ENCODE assay signal across 6 cellular contexts in genomic region chr5:181205402-181205734, GRCh38. TPM values are rescaled to one million over a fixed set of nuclear protein-coding genes. Genes with fewer than 3 reads are reported as not detected.
DNase-seq lines count a peak whose midpoint lies in the region; ATAC-seq and TF ChIP-seq lines count a peak whose summit lies in the region.

No MANE protein-coding gene starts in this region.

- 4 to 5% methylated on average over 15 to 24 of the region's 26 CpGs for WGBS in body of pancreas, 2 donors

- H3K9me3 ChIP-seq in body of pancreas: no peaks in the 10 kb centered on the region

- peaks cover 16% of the 10 kb centered on the region for H3K36me3 Mint-ChIP-seq in natural killer cell treated with Interleukin-12 subunit alpha and Interleukin-12 subunit beta and Interleukin-15 and Interleukin-18, amount 100 ng/mL, for 72 hours

- TF ChIP-seq POLR2A in body of pancreas (IDR thresholded peaks at IDR 0.05): no peak

- H3K9me3 Mint-ChIP-seq in natural killer cell treated with Interleukin-12 subunit alpha and Interleukin-12 subunit beta and Interleukin-15 and Interleukin-18, amount 100 ng/mL, for 72 hours: no peaks in the 10 kb centered on the region

- peak overlapping the region; percentile 98 for H3K4me3 Mint-ChIP-seq in natural killer cell treated with Interleukin-12 subunit alpha and Interleukin-12 subunit beta and Interleukin-15 and Interleukin-18, amount 100 ng/mL, for 72 hours

- H3K36me3 ChIP-seq in body of pancreas (replicated peaks in 1 of 2; ENCODE audit: insufficient read depth in 1 of 2, low read depth in 2 of 2): no peaks in the 10 kb centered on the region

- H3K4me1 Mint-ChIP-seq in natural killer cell treated with Interleukin-12 subunit alpha and Interleukin-12 subunit beta and Interleukin-15 and Interleukin-18, amount 100 ng/mL, for 72 hours (ENCODE audit: low read depth in 2 of 2): peaks cover 35 to 36% of the 10 kb centered on the region in 2 donors

- H3K27ac ChIP-seq in body of pancreas: peak overlapping the region in 3 of 4 donors; percentile 11 to 41 (median 18)

- H3K27me3 Mint-ChIP-seq in natural killer cell treated with Interleukin-12 subunit alpha and Interleukin-12 subunit beta and Interleukin-15 and Interleukin-18, amount 100 ng/mL, for 72 hours: peaks cover 14 to 30% of the 10 kb centered on the region in 2 donors

- TF ChIP-seq CTCF in GM12865 (IDR thresholded peaks at IDR 0.05; ENCODE audit: insufficient read depth, low read depth, low read length, missing control alignments) (no peak), body of pancreas (IDR thresholded peaks at IDR 0.05) (no peak)

- no peak for DNase-seq in GM12865 (ENCODE audit: low read depth)
- no peak for DNase-seq in body of pancreas
- no peak for DNase-seq in natural killer cell treated with Interleukin-12 subunit alpha and Interleukin-12 subunit beta and Interleukin-15 and Interleukin-18, amount 100 ng/mL, for 72 hours (ENCODE audit: low spot score)
- DNase-seq in COLO829 (ENCODE audit: low spot score): no peak

- H3K27me3 ChIP-seq in body of pancreas: no peaks in the 10 kb centered on the region

- H3K4me1 ChIP-seq in body of pancreas: peaks cover 42% of the 10 kb centered on the region

- ATAC-seq in body of pancreas: no peak
- ATAC-seq in natural killer cell treated with Interleukin-12 subunit alpha and Interleukin-12 subunit beta and Interleukin-15 and Interleukin-18, amount 100 ng/mL, for 72 hours: no peak
- no peak for ATAC-seq in GM19328 (IDR thresholded peaks at IDR 0.05; ENCODE audit: unreplicated experiment)
- ATAC-seq in GM19395 (IDR thresholded peaks at IDR 0.05; ENCODE audit: unreplicated experiment): no peak

- H3K27ac Mint-ChIP-seq in natural killer cell treated with Interleukin-12 subunit alpha and Interleukin-12 subunit beta and Interleukin-15 and Interleukin-18, amount 100 ng/mL, for 72 hours: peak overlapping the region; percentile 94 to 96

- peak overlapping the region; percentile 52 for H3K4me3 ChIP-seq in GM12865 (ENCODE audit: low read depth, low read length)
- peak overlapping the region; percentile 16 to 49 for H3K4me3 ChIP-seq in body of pancreas

- intact Hi-C loops in body of pancreas (cut with DNase I): no loop called here

RNA-seq across cellular contexts. Expression of gene TRIM7, which starts 0.4 kb away (rescaled TPM):
- 10 to 100 TPM; 11.5 to 17.9 TPM for total RNA-seq in body of pancreas
- 1 to 10 TPM in 1 of 2 donors, not detected in 1; 1.3 TPM for total RNA-seq in natural killer cell treated with Interleukin-12 subunit alpha and Interleukin-12 subunit beta and Interleukin-15 and Interleukin-18, amount 100 ng/mL, for 72 hours

RNA-seq across cellular contexts. Expression of gene TRIM41, which starts 17.7 kb away (rescaled TPM):
- total RNA-seq in body of pancreas: 10 to 100 TPM; 12.5 to 15.2 TPM
- total RNA-seq in natural killer cell treated with Interleukin-12 subunit alpha and Interleukin-12 subunit beta and Interleukin-15 and Interleukin-18, amount 100 ng/mL, for 72 hours: 10 to 100 TPM; 29.5 to 50.6 TPM

RNA-seq across cellular contexts. Expression of gene RACK1, which starts 38.3 kb away (rescaled TPM):
- total RNA-seq in body of pancreas: 1,000 to 10,000 TPM; 1,136 to 1,977 TPM
- total RNA-seq in natural killer cell treated with Interleukin-12 subunit alpha and Interleukin-12 subunit beta and Interleukin-15 and Interleukin-18, amount 100 ng/mL, for 72 hours: 1,000 to 10,000 TPM; 1,525 to 1,671 TPM

RNA-seq across cellular contexts. Expression of gene TRIM52, which starts 55.6 kb away (rescaled TPM):
- total RNA-seq in body of pancreas: 10 to 100 TPM; 16.9 to 26.0 TPM
- total RNA-seq in natural killer cell treated with Interleukin-12 subunit alpha and Interleukin-12 subunit beta and Interleukin-15 and Interleukin-18, amount 100 ng/mL, for 72 hours: 10 to 100 TPM; 22.3 to 33.2 TPM

RNA-seq across cellular contexts. Expression of gene OR2V2, which starts 58.0 kb away (rescaled TPM):
- not detected for total RNA-seq in body of pancreas
- not detected for total RNA-seq in natural killer cell treated with Interleukin-12 subunit alpha and Interleukin-12 subunit beta and Interleukin-15 and Interleukin-18, amount 100 ng/mL, for 72 hours

Comparison
In these comparisons a context has a peak if more than half of its experiments do, and no peak if none do; other contexts are left out.
1. RNA of gene TRIM7, which starts 0.4 kb away (total RNA-seq): 11.5 to 17.9 TPM in body of pancreas; 1.3 TPM in natural killer cell treated with Interleukin-12 subunit alpha and Interleukin-12 subunit beta and Interleukin-15 and Interleukin-18, amount 100 ng/mL, for 72 hours; every median in the first group is over 4 times any median in the second.